1 cellular context compared by ENCODE assay signal in genomic region chr6:100664274-100665040, GRCh38.
TF ChIP-seq lines count a peak whose summit lies in the region.

No MANE protein-coding gene starts in this region.

TF ChIP-seq in GM23338, 12 proteins besides CTCF, POLR2A, EP300 and RAD21:
- no peak for TF ChIP-seq ZNF331 (CRISPR knock-in tag; IDR thresholded peaks at IDR 0.05; ENCODE audit: low read depth)
- TF ChIP-seq ZNF114 (CRISPR knock-in tag; IDR thresholded peaks at IDR 0.05): no peak
- no peak for TF ChIP-seq ETS1 (IDR thresholded peaks at IDR 0.05)
- TF ChIP-seq CREB1 (CRISPR knock-in tag; IDR thresholded peaks at IDR 0.05; ENCODE audit: low read depth): no peak
